8 cellular contexts compared by ENCODE assay signal in the genomic region with DNA sequence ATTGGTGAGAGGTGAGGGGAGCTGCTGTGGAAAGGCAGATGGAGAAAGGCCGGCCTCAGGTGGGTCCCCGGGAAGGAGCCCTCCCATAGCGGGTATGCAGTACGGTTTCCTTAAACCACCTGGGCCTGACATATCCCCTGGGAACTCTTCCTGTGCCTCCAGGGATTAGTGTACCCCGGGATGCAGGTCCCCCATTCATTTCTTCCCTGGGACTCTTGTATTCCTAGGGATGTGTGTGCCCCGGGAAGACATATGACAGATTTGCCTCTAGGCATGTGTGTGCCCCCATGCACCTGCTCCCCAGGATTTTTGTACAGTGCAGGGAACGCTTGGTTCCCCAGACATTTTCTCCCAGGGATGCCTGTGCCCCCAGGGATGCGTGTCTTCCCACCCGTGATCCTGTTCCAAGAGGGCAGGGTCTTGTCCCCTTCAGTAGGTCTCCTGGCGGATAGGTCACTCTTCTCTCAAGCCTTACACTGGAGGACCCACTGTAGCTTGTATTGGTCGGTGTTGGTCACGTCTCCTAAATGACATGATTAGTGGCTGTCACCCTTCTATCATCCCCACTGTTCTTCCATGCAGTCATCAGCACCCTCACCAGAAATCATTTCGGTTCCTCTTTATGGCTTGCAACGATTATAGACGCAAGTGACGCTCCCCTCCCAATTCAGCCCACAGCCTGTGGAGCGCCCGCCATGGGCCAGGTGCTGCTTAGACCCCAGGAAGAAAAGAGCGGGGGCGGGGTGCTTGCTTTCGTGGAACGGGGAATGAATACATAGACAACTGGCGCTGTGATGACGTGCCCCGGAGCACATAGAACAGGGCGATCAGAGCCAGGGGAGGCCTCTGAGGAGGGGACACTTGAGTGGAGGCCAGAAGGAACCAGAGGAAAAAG. TPM values are rescaled to one million over a fixed set of nuclear protein-coding genes. Genes with fewer than 3 reads are reported as not detected.
A peak's percentile ranks its signal among the peaks of the same experiment; 100 is the strongest.
DNase-seq lines count a peak whose midpoint lies in the region; ATAC-seq and TF ChIP-seq lines count a peak whose summit lies in the region.

No MANE protein-coding gene starts in this region.

- TF ChIP-seq CTCF in HFF-Myc (IDR thresholded peaks at IDR 0.05; ENCODE audit: low read depth, low read length, missing control alignments): no peak
- no peak for TF ChIP-seq CTCF in breast epithelium (IDR thresholded peaks at IDR 0.05)

- H3K36me3 ChIP-seq in breast epithelium: no peaks in the 10 kb centered on the region
- H3K36me3 ChIP-seq in muscle layer of duodenum (ENCODE audit: control insufficient read depth in 1 of 2, insufficient read depth in 2 of 2, low read length in 2 of 2): no peaks in the 10 kb centered on the region

- no peak for TF ChIP-seq POLR2A in breast epithelium (IDR thresholded peaks at IDR 0.05)

- peak overlapping the region; percentile 54 to 93 for H3K27ac ChIP-seq in breast epithelium
- peak overlapping the region; percentile 82 for H3K27ac ChIP-seq in muscle layer of duodenum (ENCODE audit: low read length)

- H3K9me3 ChIP-seq in breast epithelium: no peaks in the 10 kb centered on the region
- no peaks in the 10 kb centered on the region for H3K9me3 ChIP-seq in muscle layer of duodenum (ENCODE audit: control insufficient read depth in 1 of 2, low read length in 2 of 2)

- no peaks in the 10 kb centered on the region for H3K27me3 ChIP-seq in breast epithelium
- no peaks in the 10 kb centered on the region for H3K27me3 ChIP-seq in muscle layer of duodenum (ENCODE audit: low read depth, low read length)

- ATAC-seq in GM18519 (IDR thresholded peaks at IDR 0.05; ENCODE audit: low FRiP score, unreplicated experiment) (peak; percentile 44), HG03469 (IDR thresholded peaks at IDR 0.05; ENCODE audit: unreplicated experiment) (no peak)

- intact Hi-C loops in breast epithelium (cut with DNase I; ENCODE audit: low total_unique reads): no loop called here

- DNase-seq in HFF-Myc (ENCODE audit: extremely low read depth, low read depth) (no peak), NCI-H69 (lab: John Stamatoyannopoulos, UW) (peak; percentile 28), breast epithelium (ENCODE audit: low spot score in 2 of 2) (peak in 1 of 2 donors; percentile 19), EL (no peak), NCI-H1092 (lab: John Stamatoyannopoulos, UW) (no peak)

- H3K4me1 ChIP-seq in breast epithelium (no peaks in the 10 kb centered on the region), muscle layer of duodenum (ENCODE audit: control insufficient read depth in 1 of 2, insufficient read depth in 2 of 2, low read length in 2 of 2) (peaks cover 0 to 13% of the 10 kb centered on the region in 2 donors)

- peak overlapping the region; percentile 77 for H3K4me3 ChIP-seq in HFF-Myc (replicated peaks; ENCODE audit: low read depth, low read length)
- peak overlapping the region; percentile 59 to 94 (median 64) for H3K4me3 ChIP-seq in breast epithelium
- H3K4me3 ChIP-seq in muscle layer of duodenum (ENCODE audit: low read depth in 1 of 2, low read length in 2 of 2): peak overlapping the region; percentile 48 to 64

RNA-seq across cellular contexts. Expression of a gene that starts 1.3 kb away (rescaled TPM):
- 10 to 100 TPM; 12.3 to 57.6 (median 21.6) TPM for total RNA-seq in breast epithelium
